ENCODE assay signal across 20 cellular contexts in the genomic region with DNA sequence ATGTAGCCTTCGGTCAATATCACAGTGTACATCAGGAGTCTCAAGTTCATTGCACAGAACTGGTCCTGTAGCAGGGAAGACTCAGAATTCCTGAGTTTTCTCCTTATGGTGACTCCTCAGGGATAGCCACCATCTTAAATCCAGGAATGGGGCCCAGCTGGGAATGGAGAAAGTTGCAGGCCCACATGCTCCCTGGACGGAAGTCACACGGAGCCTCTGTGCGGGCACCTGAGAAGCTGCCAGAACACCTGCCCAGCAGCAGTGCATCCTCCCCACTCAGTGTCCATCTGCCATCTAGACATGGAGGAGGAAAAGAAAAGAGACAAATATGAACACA.
DNase-seq lines count a peak whose midpoint lies in the region; ATAC-seq, FAIRE-seq and TF ChIP-seq lines count a peak whose summit lies in the region.
"Had no signal": no experiment of that assay in that cellular context is flagged by ENCODE, and none has a peak within 500 bp of the region (broad histone marks: within the 10 kb centered on the region; RNA-seq: fewer than 3 reads in every experiment).

No MANE protein-coding gene starts in this region.

- H3K36me3 ChIP-seq in Caco-2 (ENCODE audit: control insufficient read depth, insufficient read depth, low read length) (peaks cover 2% of the 10 kb centered on the region), Panc1 (ENCODE audit: control insufficient read depth, insufficient read depth, low read length) (no peaks in the 10 kb centered on the region), endothelial cell of umbilical vein (ENCODE audit: control insufficient read depth in 2 of 2, extremely low read depth in 1 of 2, insufficient read depth in 2 of 2, low read length in 2 of 2) (no peaks in the 10 kb centered on the region), pancreas (no peaks in the 10 kb centered on the region)
- H3K36me3 ChIP-seq: adrenal gland, HAP-1 had no signal

- no peaks in the 10 kb centered on the region for H3K79me2 ChIP-seq in endothelial cell of umbilical vein (ENCODE audit: control insufficient read depth, insufficient read depth, low read length)

- no peaks in the 10 kb centered on the region for H3K27me3 Mint-ChIP-seq in Caco-2 (ENCODE audit: insufficient read depth, unreplicated experiment)
- H3K27me3 Mint-ChIP-seq in activated T-cell treated with anti-CD3 and anti-CD28 coated beads, Interleukin-2, amount 50 U/mL, for 4 hours (ENCODE audit: low read depth), result no peaks in the 10 kb centered on the region
- no peaks in the 10 kb centered on the region for H3K27me3 Mint-ChIP-seq in activated naive CD8-positive, alpha-beta T cell treated with anti-CD3 and anti-CD28 coated beads, Interleukin-2, amount 50 U/mL, for 24 hours

- H3K4me3 Mint-ChIP-seq in Caco-2 (ENCODE audit: unreplicated experiment), result no peak overlapping the region
- no peak overlapping the region for H3K4me3 Mint-ChIP-seq in activated T-cell treated with anti-CD3 and anti-CD28 coated beads, Interleukin-2, amount 50 U/mL, for 4 hours
- H3K4me3 Mint-ChIP-seq in activated naive CD8-positive, alpha-beta T cell treated with anti-CD3 and anti-CD28 coated beads, Interleukin-2, amount 50 U/mL, for 24 hours, result no peak overlapping the region
- H3K4me3 Mint-ChIP-seq: activated CD4-positive, alpha-beta memory T cell treated with anti-CD3 and anti-CD28 coated beads for 36 hours had no signal

- H3K9me3 ChIP-seq in Caco-2 (no peaks in the 10 kb centered on the region), Panc1 (ENCODE audit: control insufficient read depth, insufficient read depth, low read depth, low read length) (peaks cover 4% of the 10 kb centered on the region; the same call in 1 of the 2 replicates), endothelial cell of umbilical vein (replicated peaks; ENCODE audit: control insufficient read depth, insufficient read depth, low read length) (no peaks in the 10 kb centered on the region), pancreas (no peaks in the 10 kb centered on the region)
- H3K9me3 ChIP-seq: adrenal gland, HAP-1, neutrophil had no signal

- H3K9me3 Mint-ChIP-seq in Caco-2 (ENCODE audit: unreplicated experiment), result no peaks in the 10 kb centered on the region
- H3K9me3 Mint-ChIP-seq in activated T-cell treated with anti-CD3 and anti-CD28 coated beads, Interleukin-2, amount 50 U/mL, for 4 hours, result no peaks in the 10 kb centered on the region
- no peaks in the 10 kb centered on the region for H3K9me3 Mint-ChIP-seq in activated naive CD8-positive, alpha-beta T cell treated with anti-CD3 and anti-CD28 coated beads, Interleukin-2, amount 50 U/mL, for 24 hours
- H3K9me3 Mint-ChIP-seq: activated CD4-positive, alpha-beta memory T cell treated with anti-CD3 and anti-CD28 coated beads for 36 hours had no signal

- no peak for DNase-seq in Caco-2
- no peak for DNase-seq in Panc1 (ENCODE audit: low read depth, low spot score)
- no peak for DNase-seq in endothelial cell of umbilical vein (ENCODE audit: low read depth, low spot score)
- DNase-seq in omental fat pad (ENCODE audit: low spot score), result no peak
- DNase-seq in pancreas, result no peak
- DNase-seq in GM10266 (ENCODE audit: extremely low spot score), result no peak
- DNase-seq in activated T-cell treated with anti-CD3 and anti-CD28 coated beads, Interleukin-2, amount 50 U/mL, for 4 hours, result no peak
- no peak for DNase-seq in activated naive CD8-positive, alpha-beta T cell treated with anti-CD3 and anti-CD28 coated beads, Interleukin-2, amount 50 U/mL, for 24 hours
- DNase-seq: activated gamma-delta T cell treated with Interleukin-2 at 50 U/mL for 16 hours, left ventricle myocardium superior, NCI-H1436, NCI-H510A treated with DMSO at 0.1 percent for 48 hours, retina, T-helper 9 cell had no signal

- H3K27ac ChIP-seq in Panc1 (ENCODE audit: low read length), result peak overlapping the region; percentile 91
- H3K27ac ChIP-seq in endothelial cell of umbilical vein (ENCODE audit: insufficient read depth, low read depth, low read length), result peak overlapping the region; percentile 83
- H3K27ac ChIP-seq in pancreas, result peak overlapping the region in 1 of 4 donors; percentile 51
- H3K27ac ChIP-seq: adrenal gland, C4-2B, neutrophil had no signal

- no peak for TF ChIP-seq POLR2A in endothelial cell of umbilical vein (IDR thresholded peaks at IDR 0.05; ENCODE audit: low read depth, low read length)

- peaks cover 44% of the 10 kb centered on the region for H3K4me1 ChIP-seq in Caco-2
- peaks cover 19% of the 10 kb centered on the region for H3K4me1 ChIP-seq in Panc1 (ENCODE audit: control insufficient read depth, insufficient read depth, low read length)
- peaks cover 24% of the 10 kb centered on the region for H3K4me1 ChIP-seq in endothelial cell of umbilical vein (ENCODE audit: control insufficient read depth, extremely low read depth, insufficient read depth, low read length)
- no peaks in the 10 kb centered on the region for H3K4me1 ChIP-seq in pancreas
- H3K4me1 ChIP-seq: adrenal gland had no signal

- ATAC-seq in Panc1 (peak; percentile 1; the same call in 1 of the 2 replicates), omental fat pad (ENCODE audit: low FRiP score) (peak; percentile 3), pancreas (no peak)
- no peak for ATAC-seq in activated T-cell treated with anti-CD3 and anti-CD28 coated beads, Interleukin-2, amount 50 U/mL, for 4 hours
- ATAC-seq in activated naive CD8-positive, alpha-beta T cell treated with anti-CD3 and anti-CD28 coated beads, Interleukin-2, amount 50 U/mL, for 24 hours, result no peak
- ATAC-seq: K562 had no signal

- H3K36me3 Mint-ChIP-seq in Caco-2 (ENCODE audit: insufficient read depth, unreplicated experiment), result peaks cover 73% of the 10 kb centered on the region
- peaks cover 18% of the 10 kb centered on the region for H3K36me3 Mint-ChIP-seq in activated T-cell treated with anti-CD3 and anti-CD28 coated beads, Interleukin-2, amount 50 U/mL, for 4 hours (ENCODE audit: insufficient read depth)
- peaks cover 6% of the 10 kb centered on the region for H3K36me3 Mint-ChIP-seq in activated naive CD8-positive, alpha-beta T cell treated with anti-CD3 and anti-CD28 coated beads, Interleukin-2, amount 50 U/mL, for 24 hours (ENCODE audit: low read depth)

- H4K20me1 ChIP-seq in endothelial cell of umbilical vein (replicated peaks; ENCODE audit: control insufficient read depth, extremely low read depth, insufficient read depth, low read length), result no peaks in the 10 kb centered on the region

- CTCF ChIA-PET in Caco-2 (lab: Charles Lee), result no interaction called here
- CTCF ChIA-PET in Panc1 (lab: Charles Lee), result no interaction called here
- CTCF ChIA-PET in endothelial cell of umbilical vein (lab: Charles Lee), result interaction anchor here (1.3 to 1.7 kb wide), 4 partner anchors 11 to 145 kb away, joined by 3 to 8 read pairs (median 4); a partner anchor contains a TSS

- no peak overlapping the region for H3K4me2 ChIP-seq in endothelial cell of umbilical vein (ENCODE audit: insufficient read depth, low read length)

- no peak overlapping the region for H2AFZ ChIP-seq in endothelial cell of umbilical vein (ENCODE audit: low read depth, low read length)

- H3K9me1 ChIP-seq in endothelial cell of umbilical vein (replicated peaks; ENCODE audit: control insufficient read depth, extremely low read depth, insufficient read depth, low read length), result no peaks in the 10 kb centered on the region

- no peak overlapping the region for H3K4me3 ChIP-seq in Caco-2 (ENCODE audit: low read depth, low read length)
- H3K4me3 ChIP-seq in Panc1 (ENCODE audit: low read depth in 2 of 2, low read length in 2 of 2), result no peak overlapping the region
- H3K4me3 ChIP-seq in endothelial cell of umbilical vein (replicated peaks in 1 of 3; ENCODE audit: insufficient read depth in 1 of 3, low read depth in 1 of 3, low read length in 3 of 3), result no peak overlapping the region
- no peak overlapping the region for H3K4me3 ChIP-seq in pancreas
- H3K4me3 ChIP-seq: adrenal gland, HAP-1, K562 had no signal

- peaks cover 17% of the 10 kb centered on the region for H3K4me1 Mint-ChIP-seq in Caco-2 (ENCODE audit: low read depth, unreplicated experiment)
- peaks cover 29% of the 10 kb centered on the region for H3K4me1 Mint-ChIP-seq in activated T-cell treated with anti-CD3 and anti-CD28 coated beads, Interleukin-2, amount 50 U/mL, for 4 hours (ENCODE audit: low read depth)
- peaks cover 41% of the 10 kb centered on the region for H3K4me1 Mint-ChIP-seq in activated naive CD8-positive, alpha-beta T cell treated with anti-CD3 and anti-CD28 coated beads, Interleukin-2, amount 50 U/mL, for 24 hours

- dilution Hi-C loops in endothelial cell of umbilical vein (cut with MboI; ENCODE audit: extremely low pct_ligation_motif_present, low sequenced_read_pairs), result no loop called here

- TF ChIP-seq CTCF in Caco-2 (IDR thresholded peaks at IDR 0.05; ENCODE audit: insufficient read depth in 1 of 2, low read depth in 1 of 2, low read length in 1 of 2, severe bottlenecking in 1 of 2, unreplicated experiment in 1 of 2), result no peak
- TF ChIP-seq CTCF in Panc1 (IDR thresholded peaks at IDR 0.05), result no peak
- TF ChIP-seq CTCF in endothelial cell of umbilical vein (IDR thresholded peaks at IDR 0.05; ENCODE audit: extremely low read depth in 1 of 2, insufficient read depth in 1 of 2, low read depth in 1 of 2, low read length in 2 of 2), result no peak
- TF ChIP-seq CTCF in omental fat pad (IDR thresholded peaks at IDR 0.05), result no peak
- no peak for TF ChIP-seq CTCF in pancreas (IDR thresholded peaks at IDR 0.05)
- no peak for TF ChIP-seq CTCF in GM10266 (IDR thresholded peaks at IDR 0.05; ENCODE audit: control insufficient read depth, insufficient read depth, low read depth, missing control alignments)

- in situ Hi-C loops in Panc1 (cut with HindIII; ENCODE audit: low pct_unique_long_range_greater_than_20kb, low sequenced_read_pairs), result no loop called here

- POLR2A ChIA-PET in Caco-2 (lab: Charles Lee) (no interaction called here), Panc1 (lab: Charles Lee) (no interaction called here), endothelial cell of umbilical vein (lab: Charles Lee) (no interaction called here)

- no peak overlapping the region for H3K9ac ChIP-seq in endothelial cell of umbilical vein (replicated peaks; ENCODE audit: extremely low read depth, insufficient read depth, low read length)

- intact Hi-C loops in Caco-2 (cut with micrococcal nuclease; ENCODE audit: unreplicated experiment), result no loop called here
- intact Hi-C loops in Panc1 (cut with micrococcal nuclease; ENCODE audit: unreplicated experiment), result no loop called here
- intact Hi-C loops in endothelial cell of umbilical vein (cut with micrococcal nuclease), result loop anchor here (1.0 kb wide), 4 partner anchors 11 to 83 kb away; no protein-coding TSS in a partner anchor
- intact Hi-C loops in pancreas (cut with DNase I), result no loop called here

- WGBS in pancreas, 2 donors, result 97 to 98% methylated on average over 4 of the region's 4 CpGs

- peak overlapping the region; percentile 88 for H3K27ac Mint-ChIP-seq in Caco-2 (ENCODE audit: unreplicated experiment)
- no peak overlapping the region for H3K27ac Mint-ChIP-seq in activated naive CD8-positive, alpha-beta T cell treated with anti-CD3 and anti-CD28 coated beads, Interleukin-2, amount 50 U/mL, for 24 hours
- H3K27ac Mint-ChIP-seq: activated CD4-positive, alpha-beta memory T cell treated with anti-CD3 and anti-CD28 coated beads for 36 hours had no signal

- BruUV-seq in Caco-2 (replicated peaks; lab: Mats Ljungman, UMichigan) (no TSS peak), Panc1 (replicated peaks; lab: Mats Ljungman, UMichigan) (no TSS peak), endothelial cell of umbilical vein (replicated peaks; lab: Mats Ljungman, UMichigan) (TSS peak; percentile 59)

- FAIRE-seq in endothelial cell of umbilical vein (lab: Jason Lieb, UNC), result no peak
- no peak for FAIRE-seq in pancreas (lab: Jason Lieb, UNC)
- FAIRE-seq: K562 had no signal

- H3K27me3 ChIP-seq in Caco-2 (replicated peaks; ENCODE audit: control insufficient read depth, insufficient read depth, low read length) (no peaks in the 10 kb centered on the region), Panc1 (ENCODE audit: control insufficient read depth, insufficient read depth, low read length) (no peaks in the 10 kb centered on the region), endothelial cell of umbilical vein (ENCODE audit: control insufficient read depth in 2 of 2, insufficient read depth in 2 of 2, low read length in 2 of 2) (no peaks in the 10 kb centered on the region), pancreas (no peaks in the 10 kb centered on the region)
- H3K27me3 ChIP-seq: adrenal gland, neutrophil had no signal

Comparison
In these comparisons a context has a peak if more than half of its experiments do, and no peak if none do; other contexts are left out.
1. ATAC-seq: peak in Panc1 (single experiment) and omental fat pad (single experiment); none in pancreas (0 of 4), activated T-cell treated with anti-CD3 and anti-CD28 coated beads, Interleukin-2, amount 50 U/mL, for 4 hours (0 of 2) and activated naive CD8-positive, alpha-beta T cell treated with anti-CD3 and anti-CD28 coated beads, Interleukin-2, amount 50 U/mL, for 24 hours (single experiment).